ENCODE assay signal across 25 cellular contexts in genomic region chr5:13939647-13940046, GRCh38. TPM values are rescaled to one million over a fixed set of nuclear protein-coding genes. Genes with fewer than 3 reads are reported as not detected.
DNase-seq lines count a peak whose midpoint lies in the region; TF ChIP-seq lines count a peak whose summit lies in the region.
"Had no signal": no experiment of that assay in that cellular context is flagged by ENCODE, and none has a peak within 500 bp of the region (broad histone marks: within the 10 kb centered on the region; RNA-seq: fewer than 3 reads in every experiment).

No MANE protein-coding gene starts in this region.

- no peak overlapping the region for H3K4me3 ChIP-seq in hepatocyte
- H3K4me3 ChIP-seq: GM23248, SK-N-MC, suprapubic skin had no signal

- no peaks in the 10 kb centered on the region for H3K79me2 ChIP-seq in hepatocyte

- H3K36me3 Mint-ChIP-seq in neural crest cell (ENCODE audit: low read depth): no peaks in the 10 kb centered on the region
- H3K36me3 Mint-ChIP-seq: immature natural killer cell; stimulated activated naive B cell treated with anti-CD40 and anti-IgM and Interleukin-4, amounts not matched to agents 10 μg/mL and 1 μg/mL and 100 μg/mL, for 72 hours had no signal

- H3K27ac Mint-ChIP-seq in neural crest cell (ENCODE audit: unreplicated experiment): peak overlapping the region; percentile 3
- H3K27ac Mint-ChIP-seq: activated naive CD8-positive, alpha-beta T cell treated with anti-CD3 and anti-CD28 coated beads, Interleukin-2, amount 50 U/mL, for 24 hours; immature natural killer cell; progenitor cell of endocrine pancreas; stimulated activated naive B cell treated with anti-CD40 and anti-IgM and Interleukin-4, amounts not matched to agents 10 μg/mL and 1 μg/mL and 100 μg/mL, for 72 hours; T-helper 1 cell treated with Interleukin-12 subunit alpha and Interleukin-12 subunit beta and Interleukin-4 antibody, amounts not matched to agents 30 μg/mL and 1 μg/mL, for 36 hours had no signal

- H3K9me3 ChIP-seq in hepatocyte (ENCODE audit: low read depth): no peaks in the 10 kb centered on the region
- H3K9me3 ChIP-seq: suprapubic skin had no signal

- no peak overlapping the region for H3K27ac ChIP-seq in hepatocyte
- H3K27ac ChIP-seq: GM23248, RWPE1, SK-N-MC, suprapubic skin had no signal

- no peaks in the 10 kb centered on the region for H3K9me3 Mint-ChIP-seq in neural crest cell
- H3K9me3 Mint-ChIP-seq: activated naive CD8-positive, alpha-beta T cell treated with anti-CD3 and anti-CD28 coated beads, Interleukin-2, amount 50 U/mL, for 24 hours; activated T-cell treated with anti-CD3 and anti-CD28 coated beads, Interleukin-2, amount 50 U/mL, for 4 hours; stimulated activated naive B cell treated with anti-CD40 and anti-IgM and Interleukin-4, amounts not matched to agents 10 μg/mL and 1 μg/mL and 100 μg/mL, for 72 hours; T-helper 1 cell treated with Interleukin-12 subunit alpha and Interleukin-12 subunit beta and Interleukin-4 antibody, amounts not matched to agents 30 μg/mL and 1 μg/mL, for 36 hours had no signal

- no peaks in the 10 kb centered on the region for H3K27me3 ChIP-seq in hepatocyte
- H3K27me3 ChIP-seq: suprapubic skin had no signal

- TF ChIP-seq CTCF in neural crest cell (conservative IDR thresholded peaks at IDR 0.05) (no peak), hepatocyte (IDR thresholded peaks at IDR 0.05; ENCODE audit: poor library complexity) (no peak)

- no peaks in the 10 kb centered on the region for H3K36me3 ChIP-seq in hepatocyte (replicated peaks; ENCODE audit: insufficient read depth, low read depth)
- H3K36me3 ChIP-seq: suprapubic skin had no signal

- H3K4me1 ChIP-seq in hepatocyte (ENCODE audit: insufficient read depth): no peaks in the 10 kb centered on the region

- H3K4me3 Mint-ChIP-seq in neural crest cell: no peak overlapping the region
- H3K4me3 Mint-ChIP-seq: activated naive CD8-positive, alpha-beta T cell treated with anti-CD3 and anti-CD28 coated beads, Interleukin-2, amount 50 U/mL, for 24 hours; activated T-cell treated with anti-CD3 and anti-CD28 coated beads, Interleukin-2, amount 50 U/mL, for 4 hours; central memory CD8-positive, alpha-beta T cell; immature natural killer cell; stimulated activated naive B cell treated with anti-CD40 and anti-IgM and Interleukin-4, amounts not matched to agents 10 μg/mL and 1 μg/mL and 100 μg/mL, for 72 hours; T-helper 1 cell treated with Interleukin-12 subunit alpha and Interleukin-12 subunit beta and Interleukin-4 antibody, amounts not matched to agents 30 μg/mL and 1 μg/mL, for 36 hours had no signal

- H3K4me1 Mint-ChIP-seq in neural crest cell: peaks cover 5% of the 10 kb centered on the region
- H3K4me1 Mint-ChIP-seq: activated naive CD8-positive, alpha-beta T cell treated with anti-CD3 and anti-CD28 coated beads, Interleukin-2, amount 50 U/mL, for 24 hours; central memory CD8-positive, alpha-beta T cell; stimulated activated naive B cell treated with anti-CD40 and anti-IgM and Interleukin-4, amounts not matched to agents 10 μg/mL and 1 μg/mL and 100 μg/mL, for 72 hours had no signal

- H4K20me1 ChIP-seq in hepatocyte (ENCODE audit: insufficient read depth, poor library complexity, severe bottlenecking): no peaks in the 10 kb centered on the region

- DNase-seq in DMS79 treated with DMSO at 0.1 percent for 48 hours (lab: John Stamatoyannopoulos, UW) (peak; percentile 72), NCI-H2107 treated with DMSO at 0.1 percent for 48 hours (lab: John Stamatoyannopoulos, UW; ENCODE audit: unreplicated experiment) (peak; percentile 62), NCI-H748 treated with DMSO at 0.1 percent for 48 hours (lab: John Stamatoyannopoulos, UW) (peak; percentile 44), neural crest cell (ENCODE audit: low read depth, low spot score) (no peak), mesenteric fat pad (ENCODE audit: low spot score) (no peak), NCI-H1436 (lab: John Stamatoyannopoulos, UW) (no peak), hepatocyte (ENCODE audit: low spot score) (no peak)
- DNase-seq: activated CD4-positive, alpha-beta T cell treated with anti-CD3 and anti-CD28 coated beads for 48 hours; activated naive CD8-positive, alpha-beta T cell treated with anti-CD3 and anti-CD28 coated beads, Interleukin-2, amount 50 U/mL, for 24 hours; activated T-cell treated with anti-CD3 and anti-CD28 coated beads, Interleukin-2, amount 50 U/mL, for 4 hours; EL; GM23248; hypothalamus; immature natural killer cell; Karpas-422; NCI-H2029 treated with DMSO at 0.1 percent for 48 hours; NCI-H526 treated with DMSO at 0.1 percent for 48 hours; stimulated activated CD4-positive, alpha-beta T cell treated with anti-CD3 and anti-CD28 coated beads, Interleukin-4, amount 100 ng/mL, for 4 hours; stimulated activated naive B cell treated with anti-CD40 and anti-IgM and Interleukin-4, amounts not matched to agents 10 μg/mL and 1 μg/mL and 100 μg/mL, for 72 hours had no signal

- 64% methylated on average over 8 of the region's 8 CpGs for WGBS in hepatocyte (ENCODE audit: low lambda C conversion rate, missing lambda C conversion rate)

- H3K4me2 ChIP-seq in hepatocyte: no peak overlapping the region

- H3K27me3 Mint-ChIP-seq in neural crest cell (ENCODE audit: low read depth): peaks cover 4% of the 10 kb centered on the region

- H3K9me2 ChIP-seq in hepatocyte (replicated peaks; ENCODE audit: insufficient read depth): no peaks in the 10 kb centered on the region

- H2AFZ ChIP-seq in hepatocyte: no peak overlapping the region
- H2AFZ ChIP-seq: GM23248 had no signal

RNA-seq across cellular contexts. Expression of gene DNAH5, which starts 4.8 kb away (rescaled TPM):
- total RNA-seq in neural crest cell (0.12 and 0.20 TPM in 2 replicates), mesenteric fat pad (0.35 TPM), hepatocyte (0.40 and 0.72 TPM in 2 replicates)
- polyA plus RNA-seq in hepatocyte: 0.17 and 0.64 TPM in 2 replicates
- total RNA-seq: activated T-cell treated with anti-CD3 and anti-CD28 coated beads, Interleukin-2, amount 50 U/mL, for 4 hours had no signal
- polyA plus RNA-seq: immature natural killer cell had no signal

Comparison
In these comparisons a context has a peak if more than half of its experiments do, and no peak if none do; other contexts are left out.
1. DNase-seq: peak in DMS79 treated with DMSO at 0.1 percent for 48 hours (single experiment), NCI-H2107 treated with DMSO at 0.1 percent for 48 hours (single experiment) and NCI-H748 treated with DMSO at 0.1 percent for 48 hours (single experiment); none in neural crest cell (single experiment), mesenteric fat pad (single experiment), NCI-H1436 (single experiment) and hepatocyte (single experiment).